ENCODE assay signal across 1 cellular context in the genomic region with DNA sequence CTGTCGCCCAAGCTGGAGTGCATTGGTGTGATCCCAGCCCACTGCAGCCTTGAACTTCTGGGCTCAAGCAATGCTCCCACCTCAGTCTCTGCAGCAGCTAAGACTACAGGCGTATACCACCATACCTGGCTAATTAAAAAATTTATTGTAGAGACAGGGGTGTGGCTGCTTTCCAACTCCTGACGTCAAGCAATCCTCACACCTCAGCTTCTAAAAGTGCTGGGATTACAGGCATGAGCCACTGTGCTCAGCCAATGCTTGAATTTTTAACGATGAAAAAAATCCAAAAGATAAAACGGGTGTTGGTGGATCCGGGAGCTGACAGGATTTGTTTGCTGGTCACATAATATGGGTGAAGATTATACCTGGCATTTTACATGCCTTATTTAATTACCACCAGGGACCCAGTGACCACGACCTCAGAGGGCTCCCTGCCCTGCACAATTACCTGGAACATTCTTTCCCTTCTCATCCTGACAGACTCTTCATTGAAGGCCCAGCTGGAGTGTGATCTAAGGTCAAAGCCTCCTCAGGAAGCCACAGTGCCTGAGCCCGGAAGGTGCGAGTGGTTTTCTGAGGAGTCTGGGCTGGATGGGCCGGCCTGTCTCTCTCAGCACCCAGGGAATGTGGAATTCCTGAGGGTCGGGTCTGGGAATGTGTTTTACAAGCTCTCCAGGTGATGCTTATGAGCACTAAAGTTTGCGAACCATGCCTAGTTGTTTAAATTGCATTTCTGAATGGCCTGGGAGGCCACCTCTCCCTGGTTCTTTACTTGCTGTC.
A peak's percentile ranks its signal among the peaks of the same experiment; 100 is the strongest.
TF ChIP-seq lines count a peak whose summit lies in the region.

No MANE protein-coding gene starts in this region.

TF ChIP-seq in K562, 482 proteins besides CTCF, POLR2A, EP300 and RAD21:
- TF ChIP-seq GTF2E2 (tag; IDR thresholded peaks at IDR 0.05) (no peak), L3MBTL2 (IDR thresholded peaks at IDR 0.05) (peak; percentile 53; the same call in 1 of the 2 replicates)
